8 cellular contexts compared by ENCODE assay signal in the genomic region with DNA sequence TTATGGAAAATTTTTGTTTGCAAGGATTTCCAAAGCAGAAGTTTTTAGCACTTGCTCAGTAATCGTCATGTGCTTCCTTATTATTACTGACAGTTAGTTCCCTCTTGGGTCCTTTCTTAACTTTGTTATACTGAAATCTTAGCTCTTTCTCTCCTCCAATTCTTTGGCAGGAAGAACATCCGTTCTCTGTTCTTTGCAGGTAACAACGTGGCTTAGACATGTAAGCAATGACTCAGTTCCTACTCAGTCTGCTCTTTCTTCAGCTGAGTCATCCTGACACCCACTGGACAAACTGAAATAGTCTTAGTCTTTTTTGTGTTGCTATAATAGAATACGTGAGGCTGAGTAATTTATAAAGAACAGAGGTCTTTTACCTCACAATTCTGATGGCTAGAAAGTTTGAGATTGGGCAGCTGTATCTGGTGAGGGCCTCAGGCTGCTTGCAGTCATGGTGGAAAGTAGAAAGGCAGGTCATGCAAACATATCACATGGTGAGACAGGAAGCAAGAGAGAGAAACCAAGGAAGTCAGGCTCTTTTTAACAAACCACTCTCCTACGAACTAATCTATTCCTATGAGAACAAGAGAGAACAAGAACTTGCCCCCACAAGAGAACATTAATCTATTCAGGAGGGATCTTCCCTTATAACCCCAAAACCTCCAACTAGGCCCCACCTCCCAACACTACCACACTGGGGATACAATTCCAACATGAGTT. TPM values are rescaled to one million over a fixed set of nuclear protein-coding genes. Genes with fewer than 3 reads are reported as not detected.
DNase-seq lines count a peak whose midpoint lies in the region; ATAC-seq and TF ChIP-seq lines count a peak whose summit lies in the region.

No MANE protein-coding gene starts in this region.

- intact Hi-C loops in colonic mucosa (cut with DNase I), result no loop called here

- H3K27me3 ChIP-seq in BJ (ENCODE audit: control insufficient read depth, insufficient read depth, low read length) (no peaks in the 10 kb centered on the region), colonic mucosa (no peaks in the 10 kb centered on the region), H7 (ENCODE audit: control insufficient read depth, insufficient read depth, low read length) (no peaks in the 10 kb centered on the region)

- peak overlapping the region; percentile 96 for H3K27ac Mint-ChIP-seq in T-helper 2 cell treated with Interferon-gamma antibody and Interleukin-4, amounts not matched to agents 5 μg/mL and 100 μg/mL, for 36 hours

- H3K27ac ChIP-seq in colonic mucosa, result peak overlapping the region; percentile 28

- no peaks in the 10 kb centered on the region for H3K27me3 Mint-ChIP-seq in T-helper 2 cell treated with Interferon-gamma antibody and Interleukin-4, amounts not matched to agents 5 μg/mL and 100 μg/mL, for 36 hours (ENCODE audit: low read depth)

- POLR2A ChIA-PET in BJ (lab: Charles Lee), result no interaction called here

- no peak overlapping the region for H3K9ac ChIP-seq in colonic mucosa (ENCODE audit: low read depth in 2 of 2, low read length in 2 of 2)

- DNase-seq in BJ (ENCODE audit: low read depth) (peak; percentile 51), colonic mucosa (no peak), putamen (ENCODE audit: low spot score) (peak; percentile 77), H7 (no peak), midbrain (lab: John Stamatoyannopoulos, UW) (no peak)
- DNase-seq in T-helper 2 cell treated with Interferon-gamma antibody and Interleukin-4, amounts not matched to agents 5 μg/mL and 100 μg/mL, for 36 hours (ENCODE audit: low spot score), result peak; percentile 62

- ATAC-seq in GM19397 (IDR thresholded peaks at IDR 0.05; ENCODE audit: unreplicated experiment), result peak; percentile 87
- peak; percentile 98 for ATAC-seq in HG03442 (IDR thresholded peaks at IDR 0.05; ENCODE audit: unreplicated experiment)

- H3K4me3 Mint-ChIP-seq in T-helper 2 cell treated with Interferon-gamma antibody and Interleukin-4, amounts not matched to agents 5 μg/mL and 100 μg/mL, for 36 hours, result peak overlapping the region; percentile 63

- H3K36me3 ChIP-seq in BJ (ENCODE audit: control insufficient read depth, insufficient read depth, low read length) (no peaks in the 10 kb centered on the region), colonic mucosa (no peaks in the 10 kb centered on the region), H7 (replicated peaks; ENCODE audit: control insufficient read depth, insufficient read depth, low read length) (no peaks in the 10 kb centered on the region)

- no peak overlapping the region for H3K4me3 ChIP-seq in BJ (ENCODE audit: low read depth, low read length)
- no peak overlapping the region for H3K4me3 ChIP-seq in colonic mucosa
- H3K4me3 ChIP-seq in H7 (ENCODE audit: insufficient read depth, low read depth, low read length), result no peak overlapping the region

- peaks cover 67% of the 10 kb centered on the region for H3K36me3 Mint-ChIP-seq in T-helper 2 cell treated with Interferon-gamma antibody and Interleukin-4, amounts not matched to agents 5 μg/mL and 100 μg/mL, for 36 hours (ENCODE audit: low read depth)

- H3K4me1 ChIP-seq in colonic mucosa, result no peaks in the 10 kb centered on the region

- H3K9me3 Mint-ChIP-seq in T-helper 2 cell treated with Interferon-gamma antibody and Interleukin-4, amounts not matched to agents 5 μg/mL and 100 μg/mL, for 36 hours, result peaks cover 35% of the 10 kb centered on the region

- H3K4me1 Mint-ChIP-seq in T-helper 2 cell treated with Interferon-gamma antibody and Interleukin-4, amounts not matched to agents 5 μg/mL and 100 μg/mL, for 36 hours (ENCODE audit: low read depth), result peaks cover 39% of the 10 kb centered on the region

- CTCF ChIA-PET in BJ (lab: Yijun Ruan, JAX), result interaction anchor here (1.4 to 1.7 kb wide), 2 partner anchors 12 to 80 kb away, joined by 5 read pairs; no protein-coding TSS in a partner anchor

- no peaks in the 10 kb centered on the region for H3K9me3 ChIP-seq in colonic mucosa

- TF ChIP-seq CTCF in BJ (IDR thresholded peaks at IDR 0.05; ENCODE audit: insufficient read depth, low read depth, low read length) (no peak), colonic mucosa (IDR thresholded peaks at IDR 0.05) (no peak)

RNA-seq across cellular contexts. Expression of a gene that starts 49.2 kb away (rescaled TPM):
- polyA plus RNA-seq in BJ (2011; rRNA removed), result not detected in 2 replicates
- polyA minus RNA-seq in BJ (2011; rRNA and poly(A)+ RNA removed), result not detected in 2 replicates
- total RNA-seq in colonic mucosa, result 1 to 10 TPM in 1 of 2 donors, under 1 TPM in 1; 0.82 to 1.6 TPM
- total RNA-seq in H7 (2014; rRNA removed; shearing (Covaris generic)), result not detected in 2 replicates

Comparison
In these comparisons a context has a peak if more than half of its experiments do, and no peak if none do; other contexts are left out.
1. DNase-seq: peak in BJ (single experiment), T-helper 2 cell treated with Interferon-gamma antibody and Interleukin-4, amounts not matched to agents 5 μg/mL and 100 μg/mL, for 36 hours (single experiment) and putamen (single experiment); none in colonic mucosa (single experiment), H7 (single experiment) and midbrain (single experiment).